In genomic region chr1:24702511-24703293, GRCh38 we compare ENCODE assay signal across 1 cellular context.
TF ChIP-seq lines count a peak whose summit lies in the region.

No MANE protein-coding gene starts in this region.

TF ChIP-seq in WTC11, 78 proteins besides CTCF, POLR2A, EP300 and RAD21 (continued from another document):
- no peak for TF ChIP-seq ZBTB43 (CRISPR knock-in tag; IDR thresholded peaks at IDR 0.05)
- TF ChIP-seq ZNF671 (CRISPR knock-in tag; IDR thresholded peaks at IDR 0.05), result no peak
- TF ChIP-seq PRDM15 (CRISPR knock-in tag; IDR thresholded peaks at IDR 0.05), result no peak
- no peak for TF ChIP-seq ATF6 (CRISPR knock-in tag; IDR thresholded peaks at IDR 0.05)
- TF ChIP-seq ARID4B (CRISPR knock-in tag; IDR thresholded peaks at IDR 0.05; ENCODE audit: borderline replicate concordance), result no peak
- no peak for TF ChIP-seq SP1 (CRISPR knock-in tag; conservative IDR thresholded peaks at IDR 0.05)
- no peak for TF ChIP-seq ZNF232 (CRISPR knock-in tag; IDR thresholded peaks at IDR 0.05)
- TF ChIP-seq FOXP4 (CRISPR knock-in tag; IDR thresholded peaks at IDR 0.05), result no peak
- no peak for TF ChIP-seq CBFB (CRISPR knock-in tag; IDR thresholded peaks at IDR 0.05; ENCODE audit: low read depth)
- TF ChIP-seq MYBL2 (CRISPR knock-in tag; IDR thresholded peaks at IDR 0.05), result no peak
- no peak for TF ChIP-seq CDX4 (CRISPR knock-in tag; IDR thresholded peaks at IDR 0.05; ENCODE audit: borderline replicate concordance)
